In the genomic region with DNA sequence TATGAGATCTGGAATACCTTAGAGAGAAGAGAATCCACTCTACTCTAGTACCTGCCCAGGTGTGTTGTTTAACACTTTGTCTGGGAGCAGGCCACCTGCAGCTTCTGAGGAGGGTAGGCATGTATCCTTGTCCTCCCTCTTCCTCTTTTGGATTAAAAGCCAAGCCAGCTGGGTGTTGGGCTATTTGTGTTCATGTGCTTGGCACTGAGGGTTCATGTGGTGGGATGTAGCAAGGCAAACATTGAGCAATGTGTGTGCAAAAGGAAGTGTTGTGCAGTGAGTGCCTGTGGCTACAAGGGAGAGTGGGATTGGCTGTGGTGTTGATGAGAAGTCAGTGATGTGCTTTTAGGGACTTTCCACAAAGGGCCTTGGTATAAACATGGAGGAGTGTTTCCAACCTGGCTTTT, we compare ENCODE assay signal across 9 cellular contexts. TPM values are rescaled to one million over a fixed set of nuclear protein-coding genes. Genes with fewer than 3 reads are reported as not detected.
DNase-seq lines count a peak whose midpoint lies in the region; ATAC-seq and TF ChIP-seq lines count a peak whose summit lies in the region.
"Had no signal": no experiment of that assay in that cellular context is flagged by ENCODE, and none has a peak within 500 bp of the region (broad histone marks: within the 10 kb centered on the region; RNA-seq: fewer than 3 reads in every experiment).

No MANE protein-coding gene starts in this region.

- H3K36me3 ChIP-seq in gastroesophageal sphincter: peaks cover 0 to 17% of the 10 kb centered on the region in 2 donors

- H3K4me3 Mint-ChIP-seq in T-helper 17 cell: no peak overlapping the region
- H3K4me3 Mint-ChIP-seq in stimulated activated naive CD8-positive, alpha-beta T cell treated with anti-CD3 and anti-CD28 coated beads, Interleukin-15, Interleukin-2, amounts not matched to agents 100 ng/mL and 50 ng/mL, for 24 hours: peak overlapping the region; percentile 12
- H3K4me3 Mint-ChIP-seq: nephron had no signal

- DNase-seq in AG04450 (ENCODE audit: low read depth, low spot score): no peak
- no peak for DNase-seq in T-helper 17 cell
- DNase-seq in NCI-H1105 treated with DMSO at 0.1 percent for 48 hours (lab: John Stamatoyannopoulos, UW): no peak
- DNase-seq in HuH-7.5 (ENCODE audit: low spot score): no peak

- H3K36me3 Mint-ChIP-seq in T-helper 17 cell (ENCODE audit: low read depth): peaks cover 11% of the 10 kb centered on the region
- peaks cover 57% of the 10 kb centered on the region for H3K36me3 Mint-ChIP-seq in stimulated activated naive CD8-positive, alpha-beta T cell treated with anti-CD3 and anti-CD28 coated beads, Interleukin-15, Interleukin-2, amounts not matched to agents 100 ng/mL and 50 ng/mL, for 24 hours (ENCODE audit: low read depth)

- ATAC-seq in GM19463 (IDR thresholded peaks at IDR 0.05; ENCODE audit: unreplicated experiment) (peak; percentile 90), T-helper 17 cell (peak; percentile 90), gastroesophageal sphincter (peak; percentile 83), HG03108 (IDR thresholded peaks at IDR 0.05; ENCODE audit: unreplicated experiment) (no peak)

- peaks cover 23% of the 10 kb centered on the region for H3K4me1 Mint-ChIP-seq in T-helper 17 cell
- H3K4me1 Mint-ChIP-seq in stimulated activated naive CD8-positive, alpha-beta T cell treated with anti-CD3 and anti-CD28 coated beads, Interleukin-15, Interleukin-2, amounts not matched to agents 100 ng/mL and 50 ng/mL, for 24 hours (ENCODE audit: low read depth): peaks cover 29% of the 10 kb centered on the region

- H3K4me1 ChIP-seq in gastroesophageal sphincter: peaks cover 0 to 36% (median 5%) of the 10 kb centered on the region in 3 donors

- H3K27ac ChIP-seq in AG04450 (ENCODE audit: low read depth, low read length) (peak overlapping the region; percentile 95), gastroesophageal sphincter (peak overlapping the region in 1 of 4 donors; percentile 12)

- H3K27me3 Mint-ChIP-seq in T-helper 17 cell: no peaks in the 10 kb centered on the region
- H3K27me3 Mint-ChIP-seq in stimulated activated naive CD8-positive, alpha-beta T cell treated with anti-CD3 and anti-CD28 coated beads, Interleukin-15, Interleukin-2, amounts not matched to agents 100 ng/mL and 50 ng/mL, for 24 hours: no peaks in the 10 kb centered on the region

- CTCF ChIA-PET in AG04450 (lab: Charles Lee): no interaction called here

- peak overlapping the region; percentile 27 for H3K27ac Mint-ChIP-seq in T-helper 17 cell
- H3K27ac Mint-ChIP-seq in stimulated activated naive CD8-positive, alpha-beta T cell treated with anti-CD3 and anti-CD28 coated beads, Interleukin-15, Interleukin-2, amounts not matched to agents 100 ng/mL and 50 ng/mL, for 24 hours: peak overlapping the region; percentile 50
- H3K27ac Mint-ChIP-seq: nephron had no signal

- TF ChIP-seq POLR2A in gastroesophageal sphincter (IDR thresholded peaks at IDR 0.05): no peak

- TF ChIP-seq EP300 in gastroesophageal sphincter (IDR thresholded peaks at IDR 0.05): no peak

- H3K27me3 ChIP-seq in AG04450 (ENCODE audit: control insufficient read depth, insufficient read depth, low read length) (no peaks in the 10 kb centered on the region), gastroesophageal sphincter (no peaks in the 10 kb centered on the region)

- no peaks in the 10 kb centered on the region for H3K9me3 ChIP-seq in AG04450 (ENCODE audit: control insufficient read depth, insufficient read depth, low read length)
- H3K9me3 ChIP-seq in T-helper 17 cell (ENCODE audit: control insufficient read depth, low read length, poor library complexity, severe bottlenecking): no peaks in the 10 kb centered on the region
- H3K9me3 ChIP-seq in gastroesophageal sphincter: no peaks in the 10 kb centered on the region

- H3K4me3 ChIP-seq in AG04450 (ENCODE audit: low read depth, low read length) (no peak overlapping the region), gastroesophageal sphincter (no peak overlapping the region)

- POLR2A ChIA-PET in AG04450 (lab: Yijun Ruan, JAX): no interaction called here

- TF ChIP-seq CTCF in AG04450 (IDR thresholded peaks at IDR 0.05; ENCODE audit: low read depth, low read length): no peak
- TF ChIP-seq CTCF in gastroesophageal sphincter (IDR thresholded peaks at IDR 0.05): no peak

- no peaks in the 10 kb centered on the region for H3K9me3 Mint-ChIP-seq in stimulated activated naive CD8-positive, alpha-beta T cell treated with anti-CD3 and anti-CD28 coated beads, Interleukin-15, Interleukin-2, amounts not matched to agents 100 ng/mL and 50 ng/mL, for 24 hours

RNA-seq across cellular contexts. Expression of gene TTLL4, which starts 23.0 kb away (rescaled TPM):
- polyA plus RNA-seq in AG04450 (2011; rRNA removed): 16.3 and 18.0 TPM in 2 replicates
- polyA minus RNA-seq in AG04450 (2011; rRNA and poly(A)+ RNA removed): 34.9 and 43.2 TPM in 2 replicates
- 10 to 100 TPM; 21.1 to 21.2 TPM for total RNA-seq in T-helper 17 cell
- 10 to 100 TPM in 2 of 4 donors, 1 to 10 TPM in 2; 6.5 to 12.1 (median 8.7) TPM for total RNA-seq in gastroesophageal sphincter

RNA-seq across cellular contexts. Expression of gene CYP27A1, which starts 48.3 kb away (rescaled TPM):
- 25.6 and 31.0 TPM in 2 replicates for polyA plus RNA-seq in AG04450 (2011; rRNA removed)
- polyA minus RNA-seq in AG04450 (2011; rRNA and poly(A)+ RNA removed): 12.6 and 17.7 TPM in 2 replicates
- total RNA-seq in T-helper 17 cell (under 1 TPM; 0.39 to 0.52 TPM), gastroesophageal sphincter (10 to 100 TPM; 20.9 to 29.0 (median 23.5) TPM)

Comparison
In these comparisons a context has a peak if more than half of its experiments do, and no peak if none do; other contexts are left out.
1. RNA of gene CYP27A1, which starts 48.3 kb away (total RNA-seq): 20.9 to 29.0 TPM in gastroesophageal sphincter; 0.39 to 0.52 TPM in T-helper 17 cell; every median in the first group is over 10 times any median in the second.